Comparison of ENCODE assay signal across 22 cellular contexts in the genomic region with DNA sequence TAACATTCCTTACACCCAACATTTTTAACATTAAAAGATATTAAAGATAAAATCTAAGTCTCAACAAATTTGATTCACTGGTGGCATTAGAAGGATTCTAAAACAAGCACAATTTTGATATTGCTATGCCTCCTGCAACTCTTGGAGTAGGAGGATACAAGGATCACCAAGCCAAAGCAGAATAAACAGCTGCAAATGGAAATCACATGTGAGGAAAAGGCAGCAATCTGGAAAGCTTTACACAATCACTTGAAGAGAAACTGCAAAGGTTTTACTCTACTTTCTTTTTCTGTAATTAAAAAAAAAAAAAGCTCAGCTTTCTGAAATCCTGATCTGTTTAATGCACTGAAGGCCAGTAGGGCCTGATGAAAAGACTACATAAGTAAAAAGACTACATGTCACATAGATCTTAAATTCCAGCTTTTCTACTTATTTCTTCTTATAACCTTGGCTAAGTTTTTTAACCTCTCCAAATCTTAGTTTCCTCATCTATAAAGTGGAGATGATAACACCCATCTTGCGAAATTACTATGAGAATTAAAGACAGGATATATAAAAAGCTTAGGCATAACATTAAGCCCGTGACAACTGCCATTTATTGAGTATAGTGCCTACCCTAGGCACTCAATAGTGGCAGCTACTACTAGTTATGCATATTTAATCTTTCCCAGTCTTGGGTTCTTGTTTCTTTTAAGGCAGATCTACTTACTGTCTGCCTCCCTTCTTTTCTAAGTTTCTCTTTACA.
DNase-seq lines count a peak whose midpoint lies in the region; ATAC-seq, FAIRE-seq and TF ChIP-seq lines count a peak whose summit lies in the region.
"Had no signal": no experiment of that assay in that cellular context is flagged by ENCODE, and none has a peak within 500 bp of the region (broad histone marks: within the 10 kb centered on the region; RNA-seq: fewer than 3 reads in every experiment).

No MANE protein-coding gene starts in this region.

- H3K9me3 ChIP-seq in A673 (ENCODE audit: low read depth, low read length, poor library complexity, severe bottlenecking) (no peaks in the 10 kb centered on the region), adipocyte (ENCODE audit: control insufficient read depth, low read length) (no peaks in the 10 kb centered on the region)
- no peaks in the 10 kb centered on the region for H3K9me3 ChIP-seq in CD4-positive, CD25-positive, alpha-beta regulatory T cell (ENCODE audit: control insufficient read depth in 2 of 2, low read length in 2 of 2)
- H3K9me3 ChIP-seq: esophagus squamous epithelium, mucosa of descending colon, neutrophil had no signal

- H3K36me3 Mint-ChIP-seq in CD4-positive, CD25-positive, alpha-beta regulatory T cell, result peaks cover 67% of the 10 kb centered on the region

- H3K27me3 ChIP-seq in A673 (replicated peaks; ENCODE audit: insufficient read depth, low read depth, low read length, poor library complexity) (no peaks in the 10 kb centered on the region), adipocyte (replicated peaks; ENCODE audit: control insufficient read depth, insufficient read depth, low read length) (no peaks in the 10 kb centered on the region)
- no peaks in the 10 kb centered on the region for H3K27me3 ChIP-seq in CD4-positive, CD25-positive, alpha-beta regulatory T cell (ENCODE audit: control insufficient read depth, insufficient read depth, low read length)
- H3K27me3 ChIP-seq: esophagus squamous epithelium, neutrophil had no signal

- H3K9me3 Mint-ChIP-seq in CD4-positive, CD25-positive, alpha-beta regulatory T cell, result peaks cover 0 to 6% (median 0%) of the 10 kb centered on the region in 7 donors
- H3K9me3 Mint-ChIP-seq: activated naive CD4-positive, alpha-beta T cell treated with anti-CD3 and anti-CD28 coated beads, Interleukin-2, amount 50 U/mL, for 24 hours; activated T-cell treated with anti-CD3 and anti-CD28 coated beads, Interleukin-2, amount 50 U/mL, for 24 hours had no signal

- peak overlapping the region; percentile 78 for H3K27ac ChIP-seq in A673 (ENCODE audit: low read depth, low read length, poor library complexity, severe bottlenecking)
- no peak overlapping the region for H3K27ac ChIP-seq in CD4-positive, CD25-positive, alpha-beta regulatory T cell (ENCODE audit: insufficient read depth, low read length, poor library complexity, severe bottlenecking)
- H3K27ac ChIP-seq: esophagus squamous epithelium, GM23248, HL-60, neutrophil had no signal

- intact Hi-C loops in A673 (cut with micrococcal nuclease; ENCODE audit: unreplicated experiment), result no loop called here

- no peaks in the 10 kb centered on the region for H3K27me3 Mint-ChIP-seq in CD4-positive, CD25-positive, alpha-beta regulatory T cell
- H3K27me3 Mint-ChIP-seq: activated naive CD4-positive, alpha-beta T cell treated with anti-CD3 and anti-CD28 coated beads, Interleukin-2, amount 50 U/mL, for 24 hours; activated T-cell treated with anti-CD3 and anti-CD28 coated beads, Interleukin-2, amount 50 U/mL, for 24 hours had no signal

- H3K4me3 ChIP-seq in A673 (ENCODE audit: low read depth, low read length, poor library complexity, severe bottlenecking), result peak overlapping the region; percentile 1
- no peak overlapping the region for H3K4me3 ChIP-seq in CD4-positive, CD25-positive, alpha-beta regulatory T cell (ENCODE audit: low read depth, low read length)
- no peak overlapping the region for H3K4me3 ChIP-seq in adipocyte (ENCODE audit: low read length)
- H3K4me3 ChIP-seq: esophagus squamous epithelium, GM23248, mucosa of descending colon had no signal

- CTCF ChIA-PET in A673 (lab: Charles Lee), result interaction anchor here (0.6 kb wide), 1 partner anchor 13 kb away, joined by 3 read pairs; no protein-coding TSS in a partner anchor

- peak overlapping the region in 2 of 3 donors; percentile 14 to 53 for H3K27ac Mint-ChIP-seq in CD4-positive, CD25-positive, alpha-beta regulatory T cell
- H3K27ac Mint-ChIP-seq: activated naive CD4-positive, alpha-beta T cell treated with anti-CD3 and anti-CD28 coated beads, Interleukin-2, amount 50 U/mL, for 24 hours; activated T-cell treated with anti-CD3 and anti-CD28 coated beads, Interleukin-2, amount 50 U/mL, for 24 hours had no signal

- peaks cover 27 to 50% (median 39%) of the 10 kb centered on the region in 4 donors for H3K4me1 Mint-ChIP-seq in CD4-positive, CD25-positive, alpha-beta regulatory T cell

- no peak for ATAC-seq in CD4-positive, CD25-positive, alpha-beta regulatory T cell (ENCODE audit: low read depth in 2 of 2)
- no peak for ATAC-seq in GM18870 (IDR thresholded peaks at IDR 0.05; ENCODE audit: unreplicated experiment)
- ATAC-seq in GM19035 (IDR thresholded peaks at IDR 0.05; ENCODE audit: unreplicated experiment), result no peak
- ATAC-seq: mucosa of descending colon had no signal

- H3K4me1 ChIP-seq in A673 (ENCODE audit: insufficient read depth, low read length, poor library complexity, severe bottlenecking), result peaks cover 59% of the 10 kb centered on the region
- no peaks in the 10 kb centered on the region for H3K4me1 ChIP-seq in CD4-positive, CD25-positive, alpha-beta regulatory T cell (ENCODE audit: control insufficient read depth, insufficient read depth, low read length, poor library complexity, severe bottlenecking)
- H3K4me1 ChIP-seq in adipocyte (ENCODE audit: control insufficient read depth, insufficient read depth, low read length), result peaks cover 23% of the 10 kb centered on the region

- POLR2A ChIA-PET in A673 (lab: Charles Lee; ENCODE audit: low non-redundant PET), result interaction anchor here (0.9 kb wide), 1 partner anchor 23 kb away, joined by 3 read pairs; no protein-coding TSS in a partner anchor

- no peak for TF ChIP-seq CTCF in A673 (conservative IDR thresholded peaks at IDR 0.05; ENCODE audit: low read depth, low read length)

- H3K9ac ChIP-seq in adipocyte (ENCODE audit: low read length), result peak overlapping the region; percentile 26
- H3K9ac ChIP-seq: GM23248 had no signal

- no peak overlapping the region for H3K4me3 Mint-ChIP-seq in CD4-positive, CD25-positive, alpha-beta regulatory T cell
- H3K4me3 Mint-ChIP-seq: activated naive CD4-positive, alpha-beta T cell treated with anti-CD3 and anti-CD28 coated beads, Interleukin-2, amount 50 U/mL, for 24 hours; activated T-cell treated with anti-CD3 and anti-CD28 coated beads, Interleukin-2, amount 50 U/mL, for 24 hours had no signal

- FAIRE-seq in islet of Langerhans (lab: Jason Lieb, UNC), result peak; percentile 79
- FAIRE-seq: D721Med, G401.6 had no signal

- DNase-seq in A673 (ENCODE audit: low spot score), result peak; percentile 85
- no peak for DNase-seq in CD4-positive, CD25-positive, alpha-beta regulatory T cell
- peak; percentile 81 for DNase-seq in adipocyte (ENCODE audit: low read depth)
- no peak for DNase-seq in ecto neural progenitor cell (ENCODE audit: low spot score)
- no peak for DNase-seq in C1 segment of cervical spinal cord (lab: John Stamatoyannopoulos, UW)
- DNase-seq: activated CD4-positive, alpha-beta T cell treated with anti-CD3 and anti-CD28 coated beads, Interleukin-2, amount 50 U/mL, for 1 hour; activated T-cell treated with anti-CD3 and anti-CD28 coated beads, Interleukin-2, amount 50 U/mL, for 24 hours; dermis blood vessel endothelial cell; esophagus squamous epithelium; GM23248; mucosa of descending colon; NCI-H1105; NCI-H2171; NCI-H748 treated with DMSO at 0.1 percent for 48 hours had no signal

- H3K36me3 ChIP-seq in A673 (ENCODE audit: insufficient read depth, low read length, poor library complexity, severe bottlenecking) (no peaks in the 10 kb centered on the region), adipocyte (ENCODE audit: control insufficient read depth, insufficient read depth, low read length, severe bottlenecking) (peaks cover 31% of the 10 kb centered on the region)
- H3K36me3 ChIP-seq in CD4-positive, CD25-positive, alpha-beta regulatory T cell (ENCODE audit: control insufficient read depth, insufficient read depth, low read length), result peaks cover 73% of the 10 kb centered on the region

- no TSS peak for BruUV-seq in A673 (replicated peaks; lab: Mats Ljungman, UMichigan)

Comparison
In these comparisons a context has a peak if more than half of its experiments do, and no peak if none do; other contexts are left out.
1. DNase-seq: peak in A673 (single experiment) and adipocyte (single experiment); none in CD4-positive, CD25-positive, alpha-beta regulatory T cell (0 of 3), ecto neural progenitor cell (single experiment) and C1 segment of cervical spinal cord (0 of 14).